1 cellular context compared by ENCODE assay signal in genomic region chr20:56359212-56360132, GRCh38.
A peak's percentile ranks its signal among the peaks of the same experiment; 100 is the strongest.
TF ChIP-seq lines count a peak whose summit lies in the region.

No MANE protein-coding gene starts in this region.

TF ChIP-seq in HepG2, 621 proteins besides CTCF, POLR2A, EP300 and RAD21 (continued from another document and continues in another):
- peak; percentile 59; the same call in 1 of the 2 replicates for TF ChIP-seq PAXIP1 (CRISPR knock-in tag; conservative IDR thresholded peaks at IDR 0.05)
- peak; percentile 80 for TF ChIP-seq PHF8 (CRISPR knock-in tag; IDR thresholded peaks at IDR 0.05)
- peak; percentile 73; the same call in 1 of the 2 replicates for TF ChIP-seq TBX2 (CRISPR knock-in tag; IDR thresholded peaks at IDR 0.05; ENCODE audit: borderline replicate concordance)
- peak; percentile 28; the same call in 1 of the 2 replicates for TF ChIP-seq GFI1 (CRISPR knock-in tag; IDR thresholded peaks at IDR 0.05; ENCODE audit: borderline replicate concordance)
- peak; percentile 67; the same call in 1 of the 2 replicates for TF ChIP-seq ZFP36L1 (CRISPR knock-in tag; IDR thresholded peaks at IDR 0.05)
- TF ChIP-seq ZIK1 (CRISPR knock-in tag; IDR thresholded peaks at IDR 0.05; ENCODE audit: borderline replicate concordance, low read depth): peak; percentile 56; the same call in 1 of the 2 replicates
- TF ChIP-seq ZNF17 (CRISPR knock-in tag; IDR thresholded peaks at IDR 0.05): peak; percentile 88; the same call in 1 of the 2 replicates
- peak; percentile 78 for TF ChIP-seq BORCS8-MEF2B (CRISPR knock-in tag; IDR thresholded peaks at IDR 0.05)
- TF ChIP-seq E2F5 (CRISPR knock-in tag; conservative IDR thresholded peaks at IDR 0.05): no peak
- TF ChIP-seq NFATC3 (CRISPR knock-in tag; IDR thresholded peaks at IDR 0.05): peak; percentile 89; the same call in 1 of the 2 replicates
- peak; percentile 81; the same call in 1 of the 2 replicates for TF ChIP-seq KDM5B (CRISPR knock-in tag; IDR thresholded peaks at IDR 0.05; ENCODE audit: borderline replicate concordance)
- TF ChIP-seq PPARG (CRISPR knock-in tag; conservative IDR thresholded peaks at IDR 0.05): no peak
- TF ChIP-seq PAX8 (CRISPR knock-in tag; IDR thresholded peaks at IDR 0.05; ENCODE audit: borderline replicate concordance): peak; percentile 32; the same call in 1 of the 2 replicates
- peak; percentile 7; the same call in 1 of the 2 replicates for TF ChIP-seq PATZ1 (CRISPR knock-in tag; IDR thresholded peaks at IDR 0.05)
- TF ChIP-seq POGZ (CRISPR knock-in tag; IDR thresholded peaks at IDR 0.05): peak; percentile 10; the same call in 1 of the 2 replicates
- 0 out of 2 replicates have a peak, but pooled peaks have one; percentile 1 for TF ChIP-seq ARID5B (CRISPR knock-in tag; IDR thresholded peaks at IDR 0.05)
- peak; percentile 35; the same call in 1 of the 2 replicates for TF ChIP-seq HDAC1 (CRISPR knock-in tag; IDR thresholded peaks at IDR 0.05)
- peak; percentile 68; the same call in 1 of the 2 replicates for TF ChIP-seq SKIL (CRISPR knock-in tag; IDR thresholded peaks at IDR 0.05; ENCODE audit: borderline replicate concordance)
- TF ChIP-seq ZNF253 (CRISPR knock-in tag; IDR thresholded peaks at IDR 0.05; ENCODE audit: borderline replicate concordance): peak; percentile 8; the same call in 1 of the 2 replicates
- no peak; the same call in 1 of the 2 replicates for TF ChIP-seq KMT2B (CRISPR knock-in tag; IDR thresholded peaks at IDR 0.05)
- TF ChIP-seq ZNF564 (CRISPR knock-in tag; IDR thresholded peaks at IDR 0.05): peak; percentile 89; the same call in 1 of the 2 replicates
- no peak for TF ChIP-seq KAT2B (IDR thresholded peaks at IDR 0.05; ENCODE audit: borderline replicate concordance, low read depth, low read length)
- no peak for TF ChIP-seq ZNF850 (CRISPR knock-in tag; conservative IDR thresholded peaks at IDR 0.05)
- TF ChIP-seq SRY (CRISPR knock-in tag; IDR thresholded peaks at IDR 0.05): peak; percentile 74; the same call in 1 of the 2 replicates
- peak; percentile 52; the same call in 1 of the 2 replicates for TF ChIP-seq FOXJ3 (CRISPR knock-in tag; IDR thresholded peaks at IDR 0.05; ENCODE audit: borderline replicate concordance)
- TF ChIP-seq RERE (CRISPR knock-in tag; IDR thresholded peaks at IDR 0.05; ENCODE audit: low read depth): peak; percentile 38; the same call in 1 of the 2 replicates
- 0 out of 2 replicates have a peak, but pooled peaks have one; percentile 33 for TF ChIP-seq ZNF740 (CRISPR knock-in tag; IDR thresholded peaks at IDR 0.05)
- peak; percentile 8; the same call in 1 of the 2 replicates for TF ChIP-seq HOXA3 (CRISPR knock-in tag; IDR thresholded peaks at IDR 0.05)
- 0 out of 2 replicates have a peak, but pooled peaks have one; percentile 9 for TF ChIP-seq HNF1A (IDR thresholded peaks at IDR 0.05; ENCODE audit: low read depth)
- peak; percentile 16; the same call in 1 of the 2 replicates for TF ChIP-seq HNF1A (CRISPR knock-in tag; IDR thresholded peaks at IDR 0.05; ENCODE audit: borderline replicate concordance)
- no peak for TF ChIP-seq SETDB1 (CRISPR knock-in tag; IDR thresholded peaks at IDR 0.05; ENCODE audit: borderline replicate concordance)
